In the genomic region with DNA sequence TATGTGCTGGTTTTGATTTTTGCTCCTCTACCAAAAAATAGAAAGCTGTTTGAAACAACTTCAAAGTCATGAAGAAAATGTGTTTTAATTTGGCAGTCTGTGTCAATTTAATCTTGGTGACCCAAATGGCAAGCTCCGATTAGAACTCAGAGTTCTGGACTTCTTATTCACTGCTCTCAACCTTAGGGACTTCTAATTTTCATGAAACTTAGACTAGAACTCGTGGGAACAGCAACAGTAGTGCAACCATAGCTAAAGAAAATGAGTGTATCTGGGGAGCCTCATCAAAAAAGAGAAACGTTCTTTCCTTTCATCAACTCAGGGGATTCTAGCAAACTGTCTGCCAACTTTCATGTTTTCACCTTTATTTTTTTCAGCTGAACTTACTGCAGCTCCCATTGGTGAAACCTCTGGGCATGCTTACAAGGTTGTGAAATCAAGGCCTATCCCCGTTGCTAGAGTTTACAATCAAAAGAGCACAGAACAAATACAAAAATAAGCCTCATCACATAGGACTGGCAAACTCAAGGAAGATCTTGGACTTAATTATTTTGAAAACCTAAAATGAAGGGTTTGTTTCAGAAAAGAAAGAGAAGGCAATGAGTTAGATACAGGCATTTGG, we compare ENCODE assay signal across 21 cellular contexts.
DNase-seq lines count a peak whose midpoint lies in the region; ATAC-seq and TF ChIP-seq lines count a peak whose summit lies in the region.
"Had no signal": no experiment of that assay in that cellular context is flagged by ENCODE, and none has a peak within 500 bp of the region (broad histone marks: within the 10 kb centered on the region; RNA-seq: fewer than 3 reads in every experiment).

No MANE protein-coding gene starts in this region.

- H3K4me1 ChIP-seq in suprapubic skin: no peaks in the 10 kb centered on the region
- H3K4me1 ChIP-seq in stomach: no peaks in the 10 kb centered on the region
- no peaks in the 10 kb centered on the region for H3K4me1 ChIP-seq in PC-9 (replicated peaks; ENCODE audit: insufficient read depth)
- H3K4me1 ChIP-seq: Peyer's patch had no signal

- intact Hi-C loops in left ventricle myocardium superior (cut with micrococcal nuclease) (no loop called here), stomach (cut with DNase I; ENCODE audit: low total_unique reads) (no loop called here), PC-9 (cut with micrococcal nuclease; ENCODE audit: unreplicated experiment) (no loop called here)

- H3K4me3 ChIP-seq in suprapubic skin (no peak overlapping the region), stomach (no peak overlapping the region), PC-9 (no peak overlapping the region)
- H3K4me3 ChIP-seq: MG63, Peyer's patch had no signal

- BruUV-seq in PC-9 (replicated peaks; lab: Mats Ljungman, UMichigan): no TSS peak

- H3K36me3 ChIP-seq in suprapubic skin: no peaks in the 10 kb centered on the region
- H3K36me3 ChIP-seq in stomach: no peaks in the 10 kb centered on the region
- H3K36me3 ChIP-seq in PC-9 (ENCODE audit: low read depth): no peaks in the 10 kb centered on the region
- H3K36me3 ChIP-seq: MG63, Peyer's patch had no signal

- H3K27ac Mint-ChIP-seq in WTC11: peak overlapping the region; percentile 7; the same call in 1 of the 2 replicates
- H3K27ac Mint-ChIP-seq: CD14-positive monocyte had no signal

- H3K36me3 Mint-ChIP-seq in WTC11: no peaks in the 10 kb centered on the region
- H3K36me3 Mint-ChIP-seq: CD14-positive monocyte had no signal

- H3K9me2 ChIP-seq in PC-9 (ENCODE audit: insufficient read depth): no peaks in the 10 kb centered on the region

- POLR2A ChIA-PET in WTC11 (lab: Charles Lee): no interaction called here
- POLR2A ChIA-PET in PC-9 (lab: Charles Lee; ENCODE audit: unreplicated experiment): no interaction called here

- DNase-seq in WTC11 (ENCODE audit: low spot score) (no peak), fibroblast of gingiva (ENCODE audit: low read depth) (peak; percentile 53), left ventricle myocardium superior (no peak), suprapubic skin (ENCODE audit: low spot score in 2 of 2) (no peak), stomach (no peak), PC-9 (no peak)
- DNase-seq in central memory CD4-positive, alpha-beta T cell: no peak
- DNase-seq: ACHN, AML-193, HCEC 1CT, IMR-90, Karpas-422, MG63, NCI-H1105, NCI-H1694, NCI-H2107, NCI-H226, NCI-H524 treated with DMSO at 0.1 percent for 48 hours, Peyer's patch, SHP77 had no signal

- H3K9me3 ChIP-seq in suprapubic skin (no peaks in the 10 kb centered on the region), stomach (peaks cover 0 to 5% (median 0%) of the 10 kb centered on the region in 4 donors), PC-9 (ENCODE audit: insufficient read depth, low read depth) (0 out of 2 replicates have a peak, but pooled peaks cover 2% of the 10 kb centered on the region)
- H3K9me3 ChIP-seq: MG63, Peyer's patch had no signal

- H3F3A ChIP-seq in PC-9 (ENCODE audit: insufficient read depth, low read depth): no peaks in the 10 kb centered on the region

- H3K9me3 Mint-ChIP-seq in WTC11: peaks cover 11% of the 10 kb centered on the region; the same call in 1 of the 2 replicates

- TF ChIP-seq EP300 in suprapubic skin (IDR thresholded peaks at IDR 0.05): no peak
- TF ChIP-seq EP300 in stomach (IDR thresholded peaks at IDR 0.05): no peak

- H3K4me2 ChIP-seq in PC-9: no peak overlapping the region

- no peak for TF ChIP-seq CTCF in WTC11 (IDR thresholded peaks at IDR 0.05)
- no peak for TF ChIP-seq CTCF in suprapubic skin (IDR thresholded peaks at IDR 0.05)
- no peak for TF ChIP-seq CTCF in stomach (IDR thresholded peaks at IDR 0.05)
- no peak for TF ChIP-seq CTCF in PC-9 (conservative IDR thresholded peaks at IDR 0.05)

- no peak overlapping the region for H3K4me3 Mint-ChIP-seq in WTC11
- H3K4me3 Mint-ChIP-seq: CD14-positive monocyte had no signal

- 59% methylated on average over 4 of the region's 4 CpGs for WGBS in suprapubic skin
- 63 to 74% (median 67%) methylated on average over 4 of the region's 4 CpGs for WGBS in stomach, 5 donors

- H3K79me2 ChIP-seq in PC-9 (ENCODE audit: low read depth): no peaks in the 10 kb centered on the region

- H3K27ac ChIP-seq in suprapubic skin (peak overlapping the region; percentile 51), stomach (no peak overlapping the region), PC-9 (no peak overlapping the region)
- H3K27ac ChIP-seq: Peyer's patch had no signal

- H3K27me3 ChIP-seq in suprapubic skin (no peaks in the 10 kb centered on the region), stomach (no peaks in the 10 kb centered on the region), PC-9 (ENCODE audit: insufficient read depth, low read depth) (no peaks in the 10 kb centered on the region)
- H3K27me3 ChIP-seq: MG63, Peyer's patch had no signal

- no peaks in the 10 kb centered on the region for H3K27me3 Mint-ChIP-seq in WTC11 (ENCODE audit: low read depth)

- CTCF ChIA-PET in WTC11 (lab: Charles Lee) (no interaction called here), PC-9 (lab: Charles Lee) (no interaction called here)

- no peak for ATAC-seq in WTC11
- ATAC-seq in left ventricle myocardium superior: peak; percentile 86

- no peak for TF ChIP-seq POLR2A in suprapubic skin (IDR thresholded peaks at IDR 0.05)
- TF ChIP-seq POLR2A in stomach (IDR thresholded peaks at IDR 0.05): no peak

- peaks cover 10% of the 10 kb centered on the region; the same call in 1 of the 2 replicates for H3K4me1 Mint-ChIP-seq in WTC11
- H3K4me1 Mint-ChIP-seq: CD14-positive monocyte had no signal

- H2AFZ ChIP-seq in PC-9: no peak overlapping the region

- no peaks in the 10 kb centered on the region for H4K20me1 ChIP-seq in PC-9 (ENCODE audit: insufficient read depth)

TF ChIP-seq in WTC11, 78 proteins besides CTCF, POLR2A, EP300 and RAD21:
- TF ChIP-seq IRF2 (CRISPR knock-in tag; IDR thresholded peaks at IDR 0.05; ENCODE audit: borderline replicate concordance, low read depth): no peak
- no peak for TF ChIP-seq FOXP1 (CRISPR knock-in tag; IDR thresholded peaks at IDR 0.05; ENCODE audit: borderline replicate concordance)
- TF ChIP-seq, protein P1, sequence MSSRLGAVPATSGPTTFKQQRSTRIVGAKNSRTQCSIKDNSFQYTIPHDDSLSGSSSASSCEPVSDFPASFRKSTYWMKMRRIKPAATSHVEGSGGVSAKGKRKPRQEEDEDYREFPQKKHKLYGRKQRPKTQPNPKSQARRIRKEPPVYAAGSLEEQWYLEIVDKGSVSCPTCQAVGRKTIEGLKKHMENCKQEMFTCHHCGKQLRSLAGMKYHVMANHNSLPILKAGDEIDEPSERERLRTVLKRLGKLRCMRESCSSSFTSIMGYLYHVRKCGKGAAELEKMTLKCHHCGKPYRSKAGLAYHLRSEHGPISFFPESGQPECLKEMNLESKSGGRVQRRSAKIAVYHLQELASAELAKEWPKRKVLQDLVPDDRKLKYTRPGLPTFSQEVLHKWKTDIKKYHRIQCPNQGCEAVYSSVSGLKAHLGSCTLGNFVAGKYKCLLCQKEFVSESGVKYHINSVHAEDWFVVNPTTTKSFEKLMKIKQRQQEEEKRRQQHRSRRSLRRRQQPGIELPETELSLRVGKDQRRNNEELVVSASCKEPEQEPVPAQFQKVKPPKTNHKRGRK (CRISPR knock-in tag; IDR thresholded peaks at IDR 0.05; ENCODE audit: borderline replicate concordance): no peak
